ENCODE assay signal across 8 cellular contexts in genomic region chr16:9053006-9053601, GRCh38. TPM values are rescaled to one million over a fixed set of nuclear protein-coding genes. Genes with fewer than 3 reads are reported as not detected.
DNase-seq lines count a peak whose midpoint lies in the region; ATAC-seq and TF ChIP-seq lines count a peak whose summit lies in the region.

No MANE protein-coding gene starts in this region.

- H3K9me2 ChIP-seq in hepatocyte (replicated peaks; ENCODE audit: insufficient read depth), result no peaks in the 10 kb centered on the region

- no peak overlapping the region for H3K27ac ChIP-seq in hepatocyte

- H3K9me3 Mint-ChIP-seq in WTC11, result peaks cover 3% of the 10 kb centered on the region; the same call in 1 of the 2 replicates
- no peaks in the 10 kb centered on the region for H3K9me3 Mint-ChIP-seq in stimulated activated naive B cell treated with anti-CD40 and anti-IgM and Interleukin-4, amounts not matched to agents 10 μg/mL and 1 μg/mL and 100 μg/mL, for 72 hours

- H3K4me1 ChIP-seq in hepatocyte (ENCODE audit: insufficient read depth), result peaks cover 3% of the 10 kb centered on the region

- H3K27me3 Mint-ChIP-seq in WTC11 (ENCODE audit: low read depth), result no peaks in the 10 kb centered on the region
- H3K27me3 Mint-ChIP-seq in stimulated activated naive B cell treated with anti-CD40 and anti-IgM and Interleukin-4, amounts not matched to agents 10 μg/mL and 1 μg/mL and 100 μg/mL, for 72 hours, result peaks cover 0 to 19% of the 10 kb centered on the region in 2 donors

- WGBS in hepatocyte (ENCODE audit: low lambda C conversion rate, missing lambda C conversion rate), result 33% methylated on average over 9 of the region's 9 CpGs

- no peak overlapping the region for H3K4me3 ChIP-seq in hepatocyte

- TF ChIP-seq CTCF in WTC11 (IDR thresholded peaks at IDR 0.05) (no peak), hepatocyte (IDR thresholded peaks at IDR 0.05; ENCODE audit: poor library complexity) (no peak)

- H3K79me2 ChIP-seq in hepatocyte, result no peaks in the 10 kb centered on the region

- DNase-seq in G401 (ENCODE audit: low spot score), result peak; percentile 65
- DNase-seq in HuH-7.5 (ENCODE audit: low spot score), result peak; percentile 37
- peak; percentile 90 for DNase-seq in WTC11 (ENCODE audit: low spot score)
- DNase-seq in hepatocyte (ENCODE audit: low spot score), result peak; percentile 73
- peak; percentile 21 for DNase-seq in stimulated activated naive B cell treated with anti-CD40 and anti-IgM and Interleukin-4, amounts not matched to agents 10 μg/mL and 1 μg/mL and 100 μg/mL, for 72 hours
- no peak for DNase-seq in putamen (ENCODE audit: low spot score)
- no peak for DNase-seq in DMS79 treated with DMSO at 0.1 percent for 48 hours (lab: John Stamatoyannopoulos, UW)

- CTCF ChIA-PET in WTC11 (lab: Charles Lee), result interaction anchor here (0.6 to 1.5 kb wide), 4 partner anchors 40 to 117 kb away, joined by 3 to 7 read pairs (median 4); no protein-coding TSS in a partner anchor

- no peaks in the 10 kb centered on the region for H3K27me3 ChIP-seq in hepatocyte

- H3K27ac Mint-ChIP-seq in WTC11, result peak overlapping the region; percentile 94
- H3K27ac Mint-ChIP-seq in stimulated activated naive B cell treated with anti-CD40 and anti-IgM and Interleukin-4, amounts not matched to agents 10 μg/mL and 1 μg/mL and 100 μg/mL, for 72 hours, result no peak overlapping the region

- H4K20me1 ChIP-seq in hepatocyte (ENCODE audit: insufficient read depth, poor library complexity, severe bottlenecking), result no peaks in the 10 kb centered on the region

- ATAC-seq in WTC11, result peak; percentile 90
- peak; percentile 45 to 75 for ATAC-seq in stimulated activated naive B cell treated with anti-CD40 and anti-IgM and Interleukin-4, amounts not matched to agents 10 μg/mL and 1 μg/mL and 100 μg/mL, for 72 hours (replicated peaks)
- no peak for ATAC-seq in GM19324 (IDR thresholded peaks at IDR 0.05; ENCODE audit: low FRiP score, unreplicated experiment)

- H3K36me3 ChIP-seq in hepatocyte (replicated peaks; ENCODE audit: insufficient read depth, low read depth), result no peaks in the 10 kb centered on the region

- H3K4me2 ChIP-seq in hepatocyte, result peak overlapping the region; percentile 67

- H3K4me3 Mint-ChIP-seq in WTC11, result peak overlapping the region; percentile 67
- no peak overlapping the region for H3K4me3 Mint-ChIP-seq in stimulated activated naive B cell treated with anti-CD40 and anti-IgM and Interleukin-4, amounts not matched to agents 10 μg/mL and 1 μg/mL and 100 μg/mL, for 72 hours

- H2AFZ ChIP-seq in hepatocyte, result peak overlapping the region; percentile 4

- in situ Hi-C loops in G401 (cut with HindIII; ENCODE audit: low sequenced_read_pairs), result no loop called here

- no peaks in the 10 kb centered on the region for H3K36me3 Mint-ChIP-seq in WTC11
- H3K36me3 Mint-ChIP-seq in stimulated activated naive B cell treated with anti-CD40 and anti-IgM and Interleukin-4, amounts not matched to agents 10 μg/mL and 1 μg/mL and 100 μg/mL, for 72 hours, result no peaks in the 10 kb centered on the region

- POLR2A ChIA-PET in WTC11 (lab: Charles Lee), result interaction anchor here (2.0 kb wide), 1 partner anchor 38 kb away, joined by 6 read pairs; the partner anchor contains the start of gene HAPSTR1

- no peaks in the 10 kb centered on the region for H3K9me3 ChIP-seq in hepatocyte (ENCODE audit: low read depth)

- peaks cover 16% of the 10 kb centered on the region for H3K4me1 Mint-ChIP-seq in WTC11
- H3K4me1 Mint-ChIP-seq in stimulated activated naive B cell treated with anti-CD40 and anti-IgM and Interleukin-4, amounts not matched to agents 10 μg/mL and 1 μg/mL and 100 μg/mL, for 72 hours, result peaks cover 9 to 10% of the 10 kb centered on the region in 2 donors

TF ChIP-seq in WTC11, 78 proteins besides CTCF, POLR2A, EP300 and RAD21:
- no peak for TF ChIP-seq ELF4 (CRISPR knock-in tag; IDR thresholded peaks at IDR 0.05; ENCODE audit: low read depth)
- TF ChIP-seq NR1H2 (CRISPR knock-in tag; IDR thresholded peaks at IDR 0.05), result no peak
- TF ChIP-seq FOXP4 (CRISPR knock-in tag; IDR thresholded peaks at IDR 0.05), result no peak
- no peak for TF ChIP-seq NR3C1 (CRISPR knock-in tag; conservative IDR thresholded peaks at IDR 0.05; ENCODE audit: low read depth)
- 0 out of 2 replicates have a peak, but pooled peaks have one; percentile 44 for TF ChIP-seq FOXK1 (CRISPR knock-in tag; IDR thresholded peaks at IDR 0.05)
- TF ChIP-seq USF2 (CRISPR knock-in tag; IDR thresholded peaks at IDR 0.05), result peak; percentile 100
- TF ChIP-seq ZBTB43 (CRISPR knock-in tag; IDR thresholded peaks at IDR 0.05), result no peak
- TF ChIP-seq SP1 (CRISPR knock-in tag; conservative IDR thresholded peaks at IDR 0.05), result 0 out of 2 replicates have a peak, but pooled peaks have one; percentile 47
- peak; percentile 61; the same call in 1 of the 2 replicates for TF ChIP-seq GABPB1 (CRISPR knock-in tag; IDR thresholded peaks at IDR 0.05)
- TF ChIP-seq EMX1 (CRISPR knock-in tag; IDR thresholded peaks at IDR 0.05), result no peak
- TF ChIP-seq MYBL2 (CRISPR knock-in tag; IDR thresholded peaks at IDR 0.05), result no peak
- no peak for TF ChIP-seq ZNF425 (CRISPR knock-in tag; conservative IDR thresholded peaks at IDR 0.05)
- TF ChIP-seq NR2C2 (CRISPR knock-in tag; IDR thresholded peaks at IDR 0.05), result no peak
- TF ChIP-seq USF1 (CRISPR knock-in tag; IDR thresholded peaks at IDR 0.05), result peak; percentile 100
- no peak for TF ChIP-seq ZNF416 (CRISPR knock-in tag; IDR thresholded peaks at IDR 0.05)
- no peak for TF ChIP-seq TEAD1 (CRISPR knock-in tag; IDR thresholded peaks at IDR 0.05)

RNA-seq across cellular contexts. Expression of gene HAPSTR1, which starts 38.3 kb away (rescaled TPM):
- total RNA-seq in G401 (2014; rRNA removed; shearing (Covaris generic)), result 36.7 and 56.3 TPM in 2 replicates
- 54.3 to 59.1 TPM (median 56.4 TPM) in 3 replicates for total RNA-seq in WTC11 (2021)
- total RNA-seq in hepatocyte, result 58.4 and 69.0 TPM in 2 replicates
- 20.2 and 21.4 TPM in 2 replicates for polyA plus RNA-seq in hepatocyte

Comparison
In these comparisons a context has a peak if more than half of its experiments do, and no peak if none do; other contexts are left out.
1. DNase-seq: peak in G401 (single experiment), HuH-7.5 (single experiment), WTC11 (single experiment), hepatocyte (single experiment) and stimulated activated naive B cell treated with anti-CD40 and anti-IgM and Interleukin-4, amounts not matched to agents 10 μg/mL and 1 μg/mL and 100 μg/mL, for 72 hours (single experiment); none in putamen (single experiment) and DMS79 treated with DMSO at 0.1 percent for 48 hours (single experiment).